ENCODE assay signal across 1 cellular context in genomic region chr4:164536829-164537228, GRCh38.
TF ChIP-seq lines count a peak whose summit lies in the region.

No MANE protein-coding gene starts in this region.

TF ChIP-seq in H1, 55 proteins besides CTCF, POLR2A, EP300 and RAD21 (continued from another document):
- TF ChIP-seq, protein P1, sequence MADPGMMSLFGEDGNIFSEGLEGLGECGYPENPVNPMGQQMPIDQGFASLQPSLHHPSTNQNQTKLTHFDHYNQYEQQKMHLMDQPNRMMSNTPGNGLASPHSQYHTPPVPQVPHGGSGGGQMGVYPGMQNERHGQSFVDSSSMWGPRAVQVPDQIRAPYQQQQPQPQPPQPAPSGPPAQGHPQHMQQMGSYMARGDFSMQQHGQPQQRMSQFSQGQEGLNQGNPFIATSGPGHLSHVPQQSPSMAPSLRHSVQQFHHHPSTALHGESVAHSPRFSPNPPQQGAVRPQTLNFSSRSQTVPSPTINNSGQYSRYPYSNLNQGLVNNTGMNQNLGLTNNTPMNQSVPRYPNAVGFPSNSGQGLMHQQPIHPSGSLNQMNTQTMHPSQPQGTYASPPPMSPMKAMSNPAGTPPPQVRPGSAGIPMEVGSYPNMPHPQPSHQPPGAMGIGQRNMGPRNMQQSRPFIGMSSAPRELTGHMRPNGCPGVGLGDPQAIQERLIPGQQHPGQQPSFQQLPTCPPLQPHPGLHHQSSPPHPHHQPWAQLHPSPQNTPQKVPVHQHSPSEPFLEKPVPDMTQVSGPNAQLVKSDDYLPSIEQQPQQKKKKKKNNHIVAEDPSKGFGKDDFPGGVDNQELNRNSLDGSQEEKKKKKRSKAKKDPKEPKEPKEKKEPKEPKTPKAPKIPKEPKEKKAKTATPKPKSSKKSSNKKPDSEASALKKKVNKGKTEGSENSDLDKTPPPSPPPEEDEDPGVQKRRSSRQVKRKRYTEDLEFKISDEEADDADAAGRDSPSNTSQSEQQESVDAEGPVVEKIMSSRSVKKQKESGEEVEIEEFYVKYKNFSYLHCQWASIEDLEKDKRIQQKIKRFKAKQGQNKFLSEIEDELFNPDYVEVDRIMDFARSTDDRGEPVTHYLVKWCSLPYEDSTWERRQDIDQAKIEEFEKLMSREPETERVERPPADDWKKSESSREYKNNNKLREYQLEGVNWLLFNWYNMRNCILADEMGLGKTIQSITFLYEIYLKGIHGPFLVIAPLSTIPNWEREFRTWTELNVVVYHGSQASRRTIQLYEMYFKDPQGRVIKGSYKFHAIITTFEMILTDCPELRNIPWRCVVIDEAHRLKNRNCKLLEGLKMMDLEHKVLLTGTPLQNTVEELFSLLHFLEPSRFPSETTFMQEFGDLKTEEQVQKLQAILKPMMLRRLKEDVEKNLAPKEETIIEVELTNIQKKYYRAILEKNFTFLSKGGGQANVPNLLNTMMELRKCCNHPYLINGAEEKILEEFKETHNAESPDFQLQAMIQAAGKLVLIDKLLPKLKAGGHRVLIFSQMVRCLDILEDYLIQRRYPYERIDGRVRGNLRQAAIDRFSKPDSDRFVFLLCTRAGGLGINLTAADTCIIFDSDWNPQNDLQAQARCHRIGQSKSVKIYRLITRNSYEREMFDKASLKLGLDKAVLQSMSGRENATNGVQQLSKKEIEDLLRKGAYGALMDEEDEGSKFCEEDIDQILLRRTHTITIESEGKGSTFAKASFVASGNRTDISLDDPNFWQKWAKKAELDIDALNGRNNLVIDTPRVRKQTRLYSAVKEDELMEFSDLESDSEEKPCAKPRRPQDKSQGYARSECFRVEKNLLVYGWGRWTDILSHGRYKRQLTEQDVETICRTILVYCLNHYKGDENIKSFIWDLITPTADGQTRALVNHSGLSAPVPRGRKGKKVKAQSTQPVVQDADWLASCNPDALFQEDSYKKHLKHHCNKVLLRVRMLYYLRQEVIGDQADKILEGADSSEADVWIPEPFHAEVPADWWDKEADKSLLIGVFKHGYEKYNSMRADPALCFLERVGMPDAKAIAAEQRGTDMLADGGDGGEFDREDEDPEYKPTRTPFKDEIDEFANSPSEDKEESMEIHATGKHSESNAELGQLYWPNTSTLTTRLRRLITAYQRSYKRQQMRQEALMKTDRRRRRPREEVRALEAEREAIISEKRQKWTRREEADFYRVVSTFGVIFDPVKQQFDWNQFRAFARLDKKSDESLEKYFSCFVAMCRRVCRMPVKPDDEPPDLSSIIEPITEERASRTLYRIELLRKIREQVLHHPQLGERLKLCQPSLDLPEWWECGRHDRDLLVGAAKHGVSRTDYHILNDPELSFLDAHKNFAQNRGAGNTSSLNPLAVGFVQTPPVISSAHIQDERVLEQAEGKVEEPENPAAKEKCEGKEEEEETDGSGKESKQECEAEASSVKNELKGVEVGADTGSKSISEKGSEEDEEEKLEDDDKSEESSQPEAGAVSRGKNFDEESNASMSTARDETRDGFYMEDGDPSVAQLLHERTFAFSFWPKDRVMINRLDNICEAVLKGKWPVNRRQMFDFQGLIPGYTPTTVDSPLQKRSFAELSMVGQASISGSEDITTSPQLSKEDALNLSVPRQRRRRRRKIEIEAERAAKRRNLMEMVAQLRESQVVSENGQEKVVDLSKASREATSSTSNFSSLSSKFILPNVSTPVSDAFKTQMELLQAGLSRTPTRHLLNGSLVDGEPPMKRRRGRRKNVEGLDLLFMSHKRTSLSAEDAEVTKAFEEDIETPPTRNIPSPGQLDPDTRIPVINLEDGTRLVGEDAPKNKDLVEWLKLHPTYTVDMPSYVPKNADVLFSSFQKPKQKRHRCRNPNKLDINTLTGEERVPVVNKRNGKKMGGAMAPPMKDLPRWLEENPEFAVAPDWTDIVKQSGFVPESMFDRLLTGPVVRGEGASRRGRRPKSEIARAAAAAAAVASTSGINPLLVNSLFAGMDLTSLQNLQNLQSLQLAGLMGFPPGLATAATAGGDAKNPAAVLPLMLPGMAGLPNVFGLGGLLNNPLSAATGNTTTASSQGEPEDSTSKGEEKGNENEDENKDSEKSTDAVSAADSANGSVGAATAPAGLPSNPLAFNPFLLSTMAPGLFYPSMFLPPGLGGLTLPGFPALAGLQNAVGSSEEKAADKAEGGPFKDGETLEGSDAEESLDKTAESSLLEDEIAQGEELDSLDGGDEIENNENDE (IDR thresholded peaks at IDR 0.05; ENCODE audit: insufficient replicate concordance, low read length) = no peak
- TF ChIP-seq NANOG (IDR thresholded peaks at IDR 0.05; ENCODE audit: insufficient read depth, low read depth, low read length, poor library complexity, severe bottlenecking) = no peak
- TF ChIP-seq RNF2 (IDR thresholded peaks at IDR 0.05; ENCODE audit: borderline replicate concordance, low read depth, low read length, missing control alignments, poor library complexity, severe bottlenecking) = no peak
- no peak for TF ChIP-seq TAF7 (optimal IDR thresholded peaks at IDR 0.05; ENCODE audit: borderline replicate concordance, low read depth, low read length)
- TF ChIP-seq HDAC6 (IDR thresholded peaks at IDR 0.05; ENCODE audit: low read depth, low read length) = no peak
TF ChIP-seq in H1: peak in this region for 0.
